Comparison of ENCODE assay signal across 19 cellular contexts in genomic region chr9:123718188-123718587, GRCh38.
"Had no signal": no experiment of that assay in that cellular context is flagged by ENCODE, and none has a peak within 500 bp of the region (broad histone marks: within the 10 kb centered on the region; RNA-seq: fewer than 3 reads in every experiment).

No MANE protein-coding gene starts in this region.

- H3K4me1 ChIP-seq: breast epithelium, foreskin keratinocyte, left lung, suprapubic skin, transverse colon, vagina had no signal

- DNase-seq: activated CD4-positive, alpha-beta memory T cell treated with anti-CD3 and anti-CD28 coated beads for 36 hours; activated CD4-positive, alpha-beta T cell treated with anti-CD3 and anti-CD28 coated beads for 48 hours; activated naive CD4-positive, alpha-beta T cell treated with Interleukin-2 at 50 U/mL for 16 hours; activated naive CD8-positive, alpha-beta T cell treated with anti-CD3 and anti-CD28 coated beads for 36 hours; activated T-cell treated with anti-CD3 and anti-CD28 coated beads, Interleukin-2, amount 50 U/mL, for 48 hours; effector memory CD4-positive, alpha-beta T cell; foreskin keratinocyte; immature natural killer cell; left lung; naive thymus-derived CD4-positive, alpha-beta T cell; occipital lobe; stimulated activated CD4-positive, alpha-beta T cell treated with anti-CD3 and anti-CD28 coated beads, Interleukin-15, amount 100 ng/mL, for 24 hours; stomach; transverse colon had no signal

- H3K4me3 ChIP-seq: breast epithelium, hepatocyte, left lung, smooth muscle cell, stomach, suprapubic skin, transverse colon, vagina had no signal

- H3K9me3 ChIP-seq: suprapubic skin had no signal

- H3K36me3 ChIP-seq: breast epithelium, left lung, suprapubic skin, transverse colon, vagina had no signal

- H3K4me2 ChIP-seq: hepatocyte, smooth muscle cell had no signal

- H3K27ac ChIP-seq: breast epithelium, foreskin keratinocyte, hepatocyte, left lung, stomach, suprapubic skin, transverse colon, vagina had no signal

- H3K27me3 ChIP-seq: breast epithelium, foreskin keratinocyte, hepatocyte, left lung, stomach, suprapubic skin, transverse colon, vagina had no signal
